In genomic region chr7:11613292-11613930, GRCh38 we compare ENCODE assay signal across 13 cellular contexts.
DNase-seq lines count a peak whose midpoint lies in the region; ATAC-seq and TF ChIP-seq lines count a peak whose summit lies in the region.
"Had no signal": no experiment of that assay in that cellular context is flagged by ENCODE, and none has a peak within 500 bp of the region (broad histone marks: within the 10 kb centered on the region; RNA-seq: fewer than 3 reads in every experiment).

No MANE protein-coding gene starts in this region.

- H3K27me3 Mint-ChIP-seq in CD4-positive, alpha-beta T cell, result no peaks in the 10 kb centered on the region
- H3K27me3 Mint-ChIP-seq: activated CD8-positive, alpha-beta memory T cell treated with anti-CD3 and anti-CD28 coated beads, Interleukin-2, amount 10 ng/mL, durations not matched to agents 7 days and 5 days had no signal

- POLR2A ChIA-PET in CD4-positive, alpha-beta T cell (lab: Charles Lee), result no interaction called here

- intact Hi-C loops in CD4-positive, alpha-beta T cell (cut with DNase I, micrococcal nuclease), result no loop called here

- no peak overlapping the region for H3K27ac ChIP-seq in CD4-positive, alpha-beta T cell (ENCODE audit: low read depth, low read length)
- H3K27ac ChIP-seq: HL-60, ovary had no signal

- H3K9me3 ChIP-seq in CD4-positive, alpha-beta T cell (ENCODE audit: control insufficient read depth, low read length), result no peaks in the 10 kb centered on the region
- H3K9me3 ChIP-seq: ovary had no signal

- no peaks in the 10 kb centered on the region for H3K9me3 Mint-ChIP-seq in CD4-positive, alpha-beta T cell

- H3K4me3 Mint-ChIP-seq in CD4-positive, alpha-beta T cell, result no peak overlapping the region
- H3K4me3 Mint-ChIP-seq: activated CD8-positive, alpha-beta memory T cell treated with anti-CD3 and anti-CD28 coated beads, Interleukin-2, amount 10 ng/mL, durations not matched to agents 7 days and 5 days had no signal

- DNase-seq in NCI-H1694 (lab: John Stamatoyannopoulos, UW), result peak; percentile 39
- no peak for DNase-seq in CD4-positive, alpha-beta T cell
- no peak for DNase-seq in activated CD4-positive, alpha-beta T cell treated with anti-CD3 and anti-CD28 coated beads, Interleukin-2, amount 50 U/mL, for 4 hours
- DNase-seq in Kasumi-1 (lab: John Stamatoyannopoulos, UW), result no peak
- no peak for DNase-seq in cerebellum (ENCODE audit: low spot score)
- DNase-seq: activated CD8-positive, alpha-beta memory T cell treated with anti-CD3 and anti-CD28 coated beads, Interleukin-2, amount 10 ng/mL, durations not matched to agents 7 days and 5 days; left colon; ovary; SW 1271 had no signal

- TF ChIP-seq CTCF in CD4-positive, alpha-beta T cell (IDR thresholded peaks at IDR 0.05), result no peak

- H3K36me3 Mint-ChIP-seq in CD4-positive, alpha-beta T cell (ENCODE audit: low read depth), result no peaks in the 10 kb centered on the region
- H3K36me3 Mint-ChIP-seq: activated CD8-positive, alpha-beta memory T cell treated with anti-CD3 and anti-CD28 coated beads, Interleukin-2, amount 10 ng/mL, durations not matched to agents 7 days and 5 days had no signal

- no peaks in the 10 kb centered on the region for H3K4me1 Mint-ChIP-seq in CD4-positive, alpha-beta T cell (ENCODE audit: low read depth)
- H3K4me1 Mint-ChIP-seq: activated CD8-positive, alpha-beta memory T cell treated with anti-CD3 and anti-CD28 coated beads, Interleukin-2, amount 10 ng/mL, durations not matched to agents 7 days and 5 days had no signal

- CTCF ChIA-PET in CD4-positive, alpha-beta T cell (lab: Charles Lee), result no interaction called here

- no peak overlapping the region for H3K27ac Mint-ChIP-seq in CD4-positive, alpha-beta T cell
- H3K27ac Mint-ChIP-seq: activated CD8-positive, alpha-beta memory T cell treated with anti-CD3 and anti-CD28 coated beads, Interleukin-2, amount 10 ng/mL, durations not matched to agents 7 days and 5 days had no signal

- no peaks in the 10 kb centered on the region for H3K27me3 ChIP-seq in CD4-positive, alpha-beta T cell (ENCODE audit: control insufficient read depth, insufficient read depth, low read length)
- H3K27me3 ChIP-seq: ovary had no signal

- ATAC-seq in GM18517 (IDR thresholded peaks at IDR 0.05; ENCODE audit: unreplicated experiment) (peak; percentile 80), GM21360 (IDR thresholded peaks at IDR 0.05; ENCODE audit: unreplicated experiment) (peak; percentile 97), HG02973 (IDR thresholded peaks at IDR 0.05; ENCODE audit: unreplicated experiment) (peak; percentile 96)
- no peak for ATAC-seq in CD4-positive, alpha-beta T cell (ENCODE audit: poor library complexity)
- ATAC-seq: activated CD8-positive, alpha-beta memory T cell treated with anti-CD3 and anti-CD28 coated beads, Interleukin-2, amount 10 ng/mL, durations not matched to agents 7 days and 5 days; left colon had no signal
